In the genomic region with DNA sequence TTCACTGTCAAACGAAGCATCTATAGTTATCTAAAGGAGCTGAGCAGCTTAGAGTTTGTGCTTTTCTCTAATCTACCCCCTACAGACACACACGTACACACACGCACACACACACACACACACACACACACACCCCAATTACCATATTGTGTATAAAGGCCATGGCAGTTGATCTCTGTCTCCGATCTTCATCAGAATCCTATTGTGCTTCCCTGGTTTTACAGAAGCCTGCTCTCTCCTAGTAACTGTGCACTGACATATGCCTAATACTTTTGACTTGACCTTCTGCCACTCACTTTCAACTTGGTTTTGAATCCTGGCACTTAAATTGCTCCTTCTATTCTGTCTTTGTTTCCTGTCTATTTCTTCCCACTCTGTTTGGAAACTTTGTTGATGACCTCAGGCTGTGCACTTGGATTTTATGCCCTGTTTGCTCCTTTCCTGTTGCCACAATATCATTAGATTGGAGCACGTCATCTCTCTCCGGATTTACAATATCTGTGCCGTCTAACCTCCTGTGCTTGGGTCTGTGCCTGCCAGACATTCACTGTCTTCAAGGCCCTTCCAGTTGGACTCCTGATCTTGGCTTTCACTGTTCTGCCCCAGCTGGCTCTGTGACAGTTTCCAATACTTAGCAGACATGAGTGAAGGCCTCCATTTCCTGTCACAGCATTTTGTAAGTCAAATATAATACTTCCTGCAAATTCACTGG, we compare ENCODE assay signal across 1 cellular context.
TF ChIP-seq lines count a peak whose summit lies in the region.

No MANE protein-coding gene starts in this region.

TF ChIP-seq in GM23338, 12 proteins besides CTCF, POLR2A, EP300 and RAD21:
- TF ChIP-seq POLR2AphosphoS5 (IDR thresholded peaks at IDR 0.05; ENCODE audit: low read depth) = no peak
- TF ChIP-seq, protein P1, sequence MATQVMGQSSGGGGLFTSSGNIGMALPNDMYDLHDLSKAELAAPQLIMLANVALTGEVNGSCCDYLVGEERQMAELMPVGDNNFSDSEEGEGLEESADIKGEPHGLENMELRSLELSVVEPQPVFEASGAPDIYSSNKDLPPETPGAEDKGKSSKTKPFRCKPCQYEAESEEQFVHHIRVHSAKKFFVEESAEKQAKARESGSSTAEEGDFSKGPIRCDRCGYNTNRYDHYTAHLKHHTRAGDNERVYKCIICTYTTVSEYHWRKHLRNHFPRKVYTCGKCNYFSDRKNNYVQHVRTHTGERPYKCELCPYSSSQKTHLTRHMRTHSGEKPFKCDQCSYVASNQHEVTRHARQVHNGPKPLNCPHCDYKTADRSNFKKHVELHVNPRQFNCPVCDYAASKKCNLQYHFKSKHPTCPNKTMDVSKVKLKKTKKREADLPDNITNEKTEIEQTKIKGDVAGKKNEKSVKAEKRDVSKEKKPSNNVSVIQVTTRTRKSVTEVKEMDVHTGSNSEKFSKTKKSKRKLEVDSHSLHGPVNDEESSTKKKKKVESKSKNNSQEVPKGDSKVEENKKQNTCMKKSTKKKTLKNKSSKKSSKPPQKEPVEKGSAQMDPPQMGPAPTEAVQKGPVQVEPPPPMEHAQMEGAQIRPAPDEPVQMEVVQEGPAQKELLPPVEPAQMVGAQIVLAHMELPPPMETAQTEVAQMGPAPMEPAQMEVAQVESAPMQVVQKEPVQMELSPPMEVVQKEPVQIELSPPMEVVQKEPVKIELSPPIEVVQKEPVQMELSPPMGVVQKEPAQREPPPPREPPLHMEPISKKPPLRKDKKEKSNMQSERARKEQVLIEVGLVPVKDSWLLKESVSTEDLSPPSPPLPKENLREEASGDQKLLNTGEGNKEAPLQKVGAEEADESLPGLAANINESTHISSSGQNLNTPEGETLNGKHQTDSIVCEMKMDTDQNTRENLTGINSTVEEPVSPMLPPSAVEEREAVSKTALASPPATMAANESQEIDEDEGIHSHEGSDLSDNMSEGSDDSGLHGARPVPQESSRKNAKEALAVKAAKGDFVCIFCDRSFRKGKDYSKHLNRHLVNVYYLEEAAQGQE (IDR thresholded peaks at IDR 0.05; ENCODE audit: unreplicated experiment) = no peak
- TF ChIP-seq, protein P2, sequence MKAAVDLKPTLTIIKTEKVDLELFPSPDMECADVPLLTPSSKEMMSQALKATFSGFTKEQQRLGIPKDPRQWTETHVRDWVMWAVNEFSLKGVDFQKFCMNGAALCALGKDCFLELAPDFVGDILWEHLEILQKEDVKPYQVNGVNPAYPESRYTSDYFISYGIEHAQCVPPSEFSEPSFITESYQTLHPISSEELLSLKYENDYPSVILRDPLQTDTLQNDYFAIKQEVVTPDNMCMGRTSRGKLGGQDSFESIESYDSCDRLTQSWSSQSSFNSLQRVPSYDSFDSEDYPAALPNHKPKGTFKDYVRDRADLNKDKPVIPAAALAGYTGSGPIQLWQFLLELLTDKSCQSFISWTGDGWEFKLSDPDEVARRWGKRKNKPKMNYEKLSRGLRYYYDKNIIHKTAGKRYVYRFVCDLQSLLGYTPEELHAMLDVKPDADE (IDR thresholded peaks at IDR 0.05) = no peak
TF ChIP-seq in GM23338: peak in this region for 0.
